17 cellular contexts compared by ENCODE assay signal in the genomic region with DNA sequence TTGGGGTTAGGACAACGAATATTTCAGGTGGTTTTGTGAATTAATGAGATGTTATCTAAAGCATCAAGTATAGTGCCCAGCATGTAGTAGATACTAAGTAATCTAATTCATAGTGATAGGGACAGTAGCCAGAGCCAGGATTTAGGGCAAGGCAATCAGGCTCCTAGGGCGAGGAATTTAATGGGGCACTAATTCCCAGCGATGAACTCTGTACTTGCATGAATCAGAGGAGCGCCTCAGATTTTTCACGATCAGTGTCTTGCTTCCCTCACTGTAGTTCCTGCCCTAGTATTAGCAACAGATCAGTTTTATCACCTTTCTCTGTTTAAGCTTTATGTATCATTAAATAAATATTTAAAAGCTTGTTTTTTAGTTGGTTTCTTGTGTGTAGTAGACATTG.
"Had no signal": no experiment of that assay in that cellular context is flagged by ENCODE, and none has a peak within 500 bp of the region (broad histone marks: within the 10 kb centered on the region; RNA-seq: fewer than 3 reads in every experiment).

No MANE protein-coding gene starts in this region.

- H2AFZ ChIP-seq: parathyroid adenoma had no signal

- H3K27ac ChIP-seq: body of pancreas, dorsolateral prefrontal cortex, parathyroid adenoma had no signal

- H3K4me3 ChIP-seq: body of pancreas, dorsolateral prefrontal cortex had no signal

- H3K27ac Mint-ChIP-seq: activated B cell treated with CpG ODN at 0.5 μM for 24 hours; activated CD4-positive, alpha-beta memory T cell treated with anti-CD3 and anti-CD28 coated beads, Interleukin-2, amount 10 ng/mL, durations not matched to agents 7 days and 5 days; activated CD8-positive, alpha-beta memory T cell treated with anti-CD3 and anti-CD28 coated beads, Interleukin-2, amount 10 ng/mL, durations not matched to agents 7 days and 5 days had no signal

- H3K27me3 ChIP-seq: body of pancreas, dorsolateral prefrontal cortex had no signal

- H3K27me3 Mint-ChIP-seq: activated B cell treated with CpG ODN at 0.5 μM for 24 hours; activated CD4-positive, alpha-beta memory T cell treated with anti-CD3 and anti-CD28 coated beads, Interleukin-2, amount 10 ng/mL, durations not matched to agents 7 days and 5 days; activated CD8-positive, alpha-beta memory T cell treated with anti-CD3 and anti-CD28 coated beads, Interleukin-2, amount 10 ng/mL, durations not matched to agents 7 days and 5 days had no signal

- ATAC-seq: activated CD8-positive, alpha-beta memory T cell treated with anti-CD3 and anti-CD28 coated beads, Interleukin-2, amount 10 ng/mL, durations not matched to agents 7 days and 5 days; activated naive CD4-positive, alpha-beta T cell treated with anti-CD3 and anti-CD28 coated beads, Interleukin-2, amount 50 U/mL, for 72 hours; body of pancreas; naive thymus-derived CD8-positive, alpha-beta T cell had no signal

- H3K4me3 Mint-ChIP-seq: activated B cell treated with CpG ODN at 0.5 μM for 24 hours; activated CD8-positive, alpha-beta memory T cell treated with anti-CD3 and anti-CD28 coated beads, Interleukin-2, amount 10 ng/mL, durations not matched to agents 7 days and 5 days had no signal

- FAIRE-seq: urothelium cell line had no signal

- H3K9ac ChIP-seq: parathyroid adenoma had no signal

- DNase-seq: activated B cell treated with CpG ODN at 0.5 μM for 24 hours; activated CD4-positive, alpha-beta memory T cell treated with anti-CD3 and anti-CD28 coated beads, Interleukin-2, amount 10 ng/mL, durations not matched to agents 7 days and 5 days; activated CD4-positive, alpha-beta T cell treated with anti-CD3 and anti-CD28 coated beads for 4 hours; activated CD8-positive, alpha-beta memory T cell treated with anti-CD3 and anti-CD28 coated beads, Interleukin-2, amount 10 ng/mL, durations not matched to agents 7 days and 5 days; activated effector memory CD4-positive, alpha-beta T cell treated with anti-CD3 and anti-CD28 coated beads, Interleukin-2, amount 50 U/mL, for 16 hours; activated T-cell treated with anti-CD3 and anti-CD28 coated beads, Interleukin-2, amount 50 U/mL, for 48 hours; body of pancreas; caudate nucleus; dorsolateral prefrontal cortex; naive thymus-derived CD8-positive, alpha-beta T cell; stimulated activated CD4-positive, alpha-beta T cell treated with anti-CD3 and anti-CD28 coated beads, Interleukin-12 subunit alpha, Interleukin-12 subunit beta, amount 100 ng/mL, for 4 hours; stimulated activated CD4-positive, alpha-beta T cell treated with anti-CD3 and anti-CD28 coated beads, Interleukin-1b, Interleukin-23, amount 100 ng/mL, for 48 hours; stimulated activated CD8-positive, alpha-beta memory T cell treated with anti-CD3 and anti-CD28 coated beads, Interleukin-4, amount 100 ng/mL, for 48 hours; stimulated activated naive CD4-positive, alpha-beta T cell had no signal
